In genomic region chr11:11567862-11568650, GRCh38 we compare ENCODE assay signal across 13 cellular contexts. TPM values are rescaled to one million over a fixed set of nuclear protein-coding genes. Genes with fewer than 3 reads are reported as not detected.
DNase-seq lines count a peak whose midpoint lies in the region; ATAC-seq, FAIRE-seq and TF ChIP-seq lines count a peak whose summit lies in the region.
"Had no signal": no experiment of that assay in that cellular context is flagged by ENCODE, and none has a peak within 500 bp of the region (broad histone marks: within the 10 kb centered on the region; RNA-seq: fewer than 3 reads in every experiment).

No MANE protein-coding gene starts in this region.

- peaks cover 5% of the 10 kb centered on the region for H3K36me3 Mint-ChIP-seq in astrocyte (ENCODE audit: low read depth, unreplicated experiment)
- no peaks in the 10 kb centered on the region for H3K36me3 Mint-ChIP-seq in type B pancreatic cell

- no peak overlapping the region for H3K4me3 Mint-ChIP-seq in astrocyte (ENCODE audit: unreplicated experiment)
- no peak overlapping the region for H3K4me3 Mint-ChIP-seq in type B pancreatic cell

- H3K27me3 ChIP-seq in astrocyte (ENCODE audit: insufficient read depth, low read length) (peaks cover 8% of the 10 kb centered on the region), gastrocnemius medialis (no peaks in the 10 kb centered on the region), right lobe of liver (no peaks in the 10 kb centered on the region)

- no peaks in the 10 kb centered on the region for H3K4me1 ChIP-seq in astrocyte (ENCODE audit: insufficient read depth, low read length)
- peaks cover 7 to 21% of the 10 kb centered on the region in 2 donors for H3K4me1 ChIP-seq in gastrocnemius medialis
- peaks cover 0 to 5% (median 0%) of the 10 kb centered on the region in 4 donors for H3K4me1 ChIP-seq in right lobe of liver

- H3K27ac Mint-ChIP-seq in astrocyte (ENCODE audit: unreplicated experiment), result no peak overlapping the region
- H3K27ac Mint-ChIP-seq in type B pancreatic cell, result no peak overlapping the region

- intact Hi-C loops in gastrocnemius medialis (cut with DNase I; ENCODE audit: low total_unique reads), result no loop called here
- intact Hi-C loops in right lobe of liver (cut with DNase I), result no loop called here

- H3K27me3 Mint-ChIP-seq in astrocyte (ENCODE audit: low read depth, unreplicated experiment), result peaks cover 14% of the 10 kb centered on the region
- peaks cover 2% of the 10 kb centered on the region for H3K27me3 Mint-ChIP-seq in type B pancreatic cell

- ATAC-seq in GM18511 (IDR thresholded peaks at IDR 0.05; ENCODE audit: unreplicated experiment), result peak; percentile 55
- peak; percentile 77 for ATAC-seq in omental fat pad (ENCODE audit: low FRiP score)
- ATAC-seq in gastrocnemius medialis, result no peak
- ATAC-seq in right lobe of liver, result no peak

- WGBS in right lobe of liver (ENCODE audit: insufficient coverage, low coverage, low lambda C conversion rate, missing lambda C conversion rate), result 64% methylated on average over 6 of the region's 8 CpGs

- no peaks in the 10 kb centered on the region for H4K20me1 ChIP-seq in astrocyte (ENCODE audit: insufficient read depth, low read length)

- no peaks in the 10 kb centered on the region for H3K79me2 ChIP-seq in astrocyte (ENCODE audit: insufficient read depth, low read length)

- no peak for FAIRE-seq in astrocyte (lab: Jason Lieb, UNC)

- H3K4me2 ChIP-seq in astrocyte (ENCODE audit: low read length), result no peak overlapping the region
- H3K4me2 ChIP-seq: PC-9 had no signal

- H3K9me3 ChIP-seq in astrocyte (ENCODE audit: insufficient read depth, low read depth, low read length) (no peaks in the 10 kb centered on the region), gastrocnemius medialis (no peaks in the 10 kb centered on the region), right lobe of liver (no peaks in the 10 kb centered on the region)

- TF ChIP-seq CTCF in astrocyte (IDR thresholded peaks at IDR 0.05; ENCODE audit: insufficient read depth, low read depth, low read length) (no peak), omental fat pad (IDR thresholded peaks at IDR 0.05) (no peak), gastrocnemius medialis (IDR thresholded peaks at IDR 0.05 in 4 of 5, conservative IDR thresholded peaks at IDR 0.05 in 1 of 5) (no peak), right lobe of liver (IDR thresholded peaks at IDR 0.05) (no peak), type B pancreatic cell (conservative IDR thresholded peaks at IDR 0.05) (no peak)

- CTCF ChIA-PET in HEK293T (lab: Yijun Ruan, JAX), result no interaction called here

- TF ChIP-seq POLR2A in gastrocnemius medialis (IDR thresholded peaks at IDR 0.05) (no peak), right lobe of liver (IDR thresholded peaks at IDR 0.05) (no peak)

- no peak overlapping the region for H3K4me3 ChIP-seq in astrocyte (ENCODE audit: insufficient read depth, low read depth, low read length)
- no peak overlapping the region for H3K4me3 ChIP-seq in gastrocnemius medialis
- no peak overlapping the region for H3K4me3 ChIP-seq in right lobe of liver
- H3K4me3 ChIP-seq: PC-9 had no signal

- no peak overlapping the region for H3K27ac ChIP-seq in astrocyte (ENCODE audit: low read depth, low read length)
- H3K27ac ChIP-seq in gastrocnemius medialis, result no peak overlapping the region
- H3K27ac ChIP-seq in right lobe of liver, result no peak overlapping the region
- H3K27ac ChIP-seq: PC-9 had no signal

- DNase-seq in HPDE6-E6E7 (ENCODE audit: extremely low spot score) (peak; percentile 28), astrocyte (ENCODE audit: low read depth) (peak; percentile 32), omental fat pad (ENCODE audit: low spot score) (no peak), gastrocnemius medialis (no peak), right lobe of liver (no peak), HEK293T (ENCODE audit: extremely low spot score) (no peak), type B pancreatic cell (ENCODE audit: extremely low spot score, unreplicated experiment) (no peak)
- DNase-seq: activated naive CD4-positive, alpha-beta T cell treated with Interleukin-2 at 50 U/mL for 16 hours; NCI-H1436 treated with DMSO at 0.1 percent for 48 hours; PC-9; stimulated activated CD4-positive, alpha-beta T cell treated with anti-CD3 and anti-CD28 coated beads, Interleukin-4, amount 100 ng/mL, for 4 hours; trophoblast cell had no signal

- no peak overlapping the region for H2AFZ ChIP-seq in astrocyte (ENCODE audit: low read depth, low read length)
- H2AFZ ChIP-seq: PC-9 had no signal

- H3K9me3 Mint-ChIP-seq in astrocyte (ENCODE audit: unreplicated experiment) (peaks cover 2% of the 10 kb centered on the region), type B pancreatic cell (no peaks in the 10 kb centered on the region)

- in situ Hi-C loops in gastrocnemius medialis (cut with MboI; ENCODE audit: low sequenced_read_pairs in 4 of 4), result no loop called here

- H3K9ac ChIP-seq in astrocyte (ENCODE audit: low read length), result no peak overlapping the region

- H3K4me1 Mint-ChIP-seq in astrocyte (ENCODE audit: low read depth, unreplicated experiment) (peaks cover 18% of the 10 kb centered on the region), type B pancreatic cell (ENCODE audit: unreplicated experiment) (peaks cover 11% of the 10 kb centered on the region)

- POLR2A ChIA-PET in HEK293T (lab: Yijun Ruan, JAX), result no interaction called here

- H3K36me3 ChIP-seq in astrocyte (ENCODE audit: insufficient read depth, low read length) (no peaks in the 10 kb centered on the region), gastrocnemius medialis (no peaks in the 10 kb centered on the region), right lobe of liver (no peaks in the 10 kb centered on the region)

TF ChIP-seq in HEK293T, 16 proteins besides CTCF, POLR2A, EP300 and RAD21:
- TF ChIP-seq FOXK2 (IDR thresholded peaks at IDR 0.05) (no peak), TARDBP (IDR thresholded peaks at IDR 0.05) (no peak), FOXA1 (IDR thresholded peaks at IDR 0.05) (no peak), ARNT (IDR thresholded peaks at IDR 0.05) (no peak), ZNF384 (IDR thresholded peaks at IDR 0.05) (no peak), SUZ12 (IDR thresholded peaks at IDR 0.05) (no peak), SP1 (IDR thresholded peaks at IDR 0.05) (no peak), HDGF (IDR thresholded peaks at IDR 0.05; ENCODE audit: borderline replicate concordance) (no peak), LEF1 (IDR thresholded peaks at IDR 0.05; ENCODE audit: borderline replicate concordance) (no peak), FOXM1 (IDR thresholded peaks at IDR 0.05; ENCODE audit: borderline replicate concordance) (no peak), CTBP1 (IDR thresholded peaks at IDR 0.05; ENCODE audit: borderline replicate concordance) (no peak)
- TF ChIP-seq, protein P1, sequence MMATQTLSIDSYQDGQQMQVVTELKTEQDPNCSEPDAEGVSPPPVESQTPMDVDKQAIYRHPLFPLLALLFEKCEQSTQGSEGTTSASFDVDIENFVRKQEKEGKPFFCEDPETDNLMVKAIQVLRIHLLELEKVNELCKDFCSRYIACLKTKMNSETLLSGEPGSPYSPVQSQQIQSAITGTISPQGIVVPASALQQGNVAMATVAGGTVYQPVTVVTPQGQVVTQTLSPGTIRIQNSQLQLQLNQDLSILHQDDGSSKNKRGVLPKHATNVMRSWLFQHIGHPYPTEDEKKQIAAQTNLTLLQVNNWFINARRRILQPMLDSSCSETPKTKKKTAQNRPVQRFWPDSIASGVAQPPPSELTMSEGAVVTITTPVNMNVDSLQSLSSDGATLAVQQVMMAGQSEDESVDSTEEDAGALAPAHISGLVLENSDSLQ (IDR thresholded peaks at IDR 0.05), result no peak
TF ChIP-seq in HEK293T: peak in this region for 0.

RNA-seq across cellular contexts. Expression of gene GALNT18, which starts 53.7 kb away (rescaled TPM):
- total RNA-seq in astrocyte, result 6.5 and 7.0 TPM in 2 replicates
- total RNA-seq in omental fat pad, result 10 to 100 TPM; 21.0 to 47.4 (median 35.7) TPM
- 10 to 100 TPM; 10.5 to 29.2 (median 11.2) TPM for total RNA-seq in gastrocnemius medialis
- total RNA-seq in right lobe of liver, result 10 to 100 TPM in 3 of 6 experiments, 1 to 10 TPM in 3; 3.7 to 11.4 (median 7.8) TPM
- total RNA-seq in type B pancreatic cell (ENCODE audit: low replicate concordance), result 9.8 and 11.7 TPM in 2 replicates
- total RNA-seq: PC-9 had no signal

Comparison
In these comparisons a context has a peak if more than half of its experiments do, and no peak if none do; other contexts are left out.
1. ATAC-seq: peak in GM18511 (single experiment) and omental fat pad (single experiment); none in gastrocnemius medialis (0 of 2) and right lobe of liver (0 of 4).
2. DNase-seq: peak in HPDE6-E6E7 (single experiment) and astrocyte (single experiment); none in omental fat pad (single experiment), gastrocnemius medialis (0 of 2), right lobe of liver (0 of 3), HEK293T (single experiment) and type B pancreatic cell (single experiment).